ENCODE assay signal across 15 cellular contexts in the genomic region with DNA sequence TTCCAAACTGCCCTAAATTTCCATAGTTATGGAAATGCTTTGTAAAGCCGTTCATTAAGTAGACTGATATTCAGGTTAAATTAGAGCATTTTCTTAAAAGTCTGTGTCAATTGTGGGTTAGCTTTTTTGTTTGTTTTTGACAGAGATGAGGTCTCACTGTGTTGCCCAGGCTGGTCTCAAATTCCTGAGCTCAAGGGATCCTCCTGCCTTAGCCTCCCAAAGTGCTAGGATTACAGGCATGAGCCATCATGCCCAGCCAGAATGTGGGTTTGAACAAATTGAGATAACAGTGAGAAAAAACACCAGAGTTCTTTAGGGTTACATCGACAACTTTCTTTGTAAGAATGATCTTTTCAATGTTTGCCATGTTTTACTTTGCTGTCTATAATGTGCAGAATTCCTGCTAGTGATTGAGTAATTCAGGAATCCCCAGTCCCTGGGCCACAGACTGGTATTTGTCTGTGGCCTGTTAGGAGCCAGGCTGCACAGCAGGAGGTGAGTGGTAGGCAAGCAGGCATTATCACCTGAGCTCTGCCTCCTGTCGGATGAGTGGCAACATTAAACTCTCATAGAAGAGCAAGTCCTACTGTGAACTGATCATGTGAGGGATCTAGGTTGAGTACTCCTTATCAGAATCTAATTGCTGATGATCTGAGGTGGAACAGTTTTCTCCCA.
A peak's percentile ranks its signal among the peaks of the same experiment; 100 is the strongest.
DNase-seq lines count a peak whose midpoint lies in the region; ATAC-seq, FAIRE-seq and TF ChIP-seq lines count a peak whose summit lies in the region.
"Had no signal": no experiment of that assay in that cellular context is flagged by ENCODE, and none has a peak within 500 bp of the region (broad histone marks: within the 10 kb centered on the region; RNA-seq: fewer than 3 reads in every experiment).

No MANE protein-coding gene starts in this region.

- H3K27ac ChIP-seq in A549 (peak overlapping the region in 1 of 2 experiments; percentile 52; a peak in 3 of 6 replicates), HEK293 (ENCODE audit: extremely low read depth, low read depth, low read length) (no peak overlapping the region)
- H3K27ac ChIP-seq: colonic mucosa had no signal

- TF ChIP-seq POLR2A in A549 (IDR thresholded peaks at IDR 0.05; ENCODE audit: low read length), result no peak

- peak in 1 of 2 experiments; percentile 45 for DNase-seq in A549 (ENCODE audit: low read depth in 1 of 2, low spot score in 1 of 2)
- DNase-seq in astrocyte of the hippocampus (ENCODE audit: low read depth, low spot score), result peak; percentile 76
- peak; percentile 82 for DNase-seq in kidney tubule cell (ENCODE audit: low spot score)
- DNase-seq in NCI-H2171 treated with DMSO at 0.1 percent for 48 hours (lab: John Stamatoyannopoulos, UW), result no peak
- no peak for DNase-seq in NCI-H446 (lab: John Stamatoyannopoulos, UW)
- DNase-seq in putamen (ENCODE audit: low spot score), result no peak
- DNase-seq in activated CD8-positive, alpha-beta T cell treated with anti-CD3 and anti-CD28 coated beads, Interleukin-2, amount 10 ng/mL, durations not matched to agents 7 days and 5 days, result no peak
- DNase-seq: activated CD8-positive, alpha-beta memory T cell treated with anti-CD3 and anti-CD28 coated beads, Interleukin-2, amount 50 U/mL, for 4 hours; colonic mucosa; DMS 273 treated with DMSO at 0.1 percent for 48 hours; NCI-H2227 treated with DMSO at 0.1 percent for 48 hours; stimulated activated CD4-positive, alpha-beta T cell treated with anti-CD3 and anti-CD28 coated beads, Interleukin-15, amount 100 ng/mL, for 24 hours had no signal

- TF ChIP-seq EP300 in A549 (IDR thresholded peaks at IDR 0.05), result no peak

- peak overlapping the region; percentile 3; the same call in 1 of the 3 replicates for H3K4me2 ChIP-seq in A549

- 52% methylated on average over 3 of the region's 3 CpGs for WGBS in A549 (ENCODE audit: missing lambda C conversion rate)

- H3K4me3 ChIP-seq in A549, result no peak overlapping the region
- no peak overlapping the region for H3K4me3 ChIP-seq in HEK293 (ENCODE audit: low read depth, low read length)
- H3K4me3 ChIP-seq: colonic mucosa had no signal

- H3K9me3 ChIP-seq in A549 (no peaks in the 10 kb centered on the region), HEK293 (ENCODE audit: control insufficient read depth, insufficient read depth, low read depth, low read length) (no peaks in the 10 kb centered on the region)
- H3K9me3 ChIP-seq: colonic mucosa had no signal

- H3K27me3 Mint-ChIP-seq in activated CD8-positive, alpha-beta T cell treated with anti-CD3 and anti-CD28 coated beads, Interleukin-2, amount 10 ng/mL, durations not matched to agents 7 days and 5 days (ENCODE audit: low read depth), result peaks cover 2% of the 10 kb centered on the region

- ATAC-seq in A549, result peak; percentile 52 to 64; a peak in 4 of 6 replicates
- no peak for ATAC-seq in activated CD8-positive, alpha-beta T cell treated with anti-CD3 and anti-CD28 coated beads, Interleukin-2, amount 10 ng/mL, durations not matched to agents 7 days and 5 days
- ATAC-seq: Panc1 had no signal

- no peak overlapping the region for H3K4me3 Mint-ChIP-seq in activated CD8-positive, alpha-beta T cell treated with anti-CD3 and anti-CD28 coated beads, Interleukin-2, amount 10 ng/mL, durations not matched to agents 7 days and 5 days
- H3K4me3 Mint-ChIP-seq: activated naive CD8-positive, alpha-beta T cell had no signal

- no peaks in the 10 kb centered on the region for H3K4me1 Mint-ChIP-seq in activated CD8-positive, alpha-beta T cell treated with anti-CD3 and anti-CD28 coated beads, Interleukin-2, amount 10 ng/mL, durations not matched to agents 7 days and 5 days (ENCODE audit: low read depth)

- no peaks in the 10 kb centered on the region; a peak in 1 of 3 replicates for H3K36me3 ChIP-seq in HEK293 (ENCODE audit: control insufficient read depth in 2 of 2, insufficient read depth in 1 of 2, low read length in 2 of 2)
- H3K36me3 ChIP-seq: colonic mucosa had no signal

- TF ChIP-seq CTCF in A549 (IDR thresholded peaks at IDR 0.05) (no peak), HEK293 (tag by site-specific recombination; IDR thresholded peaks at IDR 0.05) (no peak)

- H3K4me1 ChIP-seq in A549 (peaks cover 43% of the 10 kb centered on the region), HEK293 (ENCODE audit: control insufficient read depth, insufficient read depth, low read length) (peaks cover 6% of the 10 kb centered on the region; the same call in 1 of the 2 replicates)
- H3K4me1 ChIP-seq: colonic mucosa had no signal

- no peaks in the 10 kb centered on the region for H3K9me3 Mint-ChIP-seq in activated CD8-positive, alpha-beta T cell treated with anti-CD3 and anti-CD28 coated beads, Interleukin-2, amount 10 ng/mL, durations not matched to agents 7 days and 5 days (ENCODE audit: insufficient read depth)

- CTCF ChIA-PET in A549 (lab: Yijun Ruan, JAX), result interaction anchor here (0.9 to 2.8 kb wide), 6 partner anchors 14 to 214 kb away, joined by 3 to 10 read pairs (median 3); no protein-coding TSS in a partner anchor
- CTCF ChIA-PET in HEK293 (lab: Yijun Ruan, JAX), result interaction anchor here (0.6 to 1.1 kb wide), 3 partner anchors 16 to 29 kb away, joined by 3 read pairs; no protein-coding TSS in a partner anchor
- CTCF ChIA-PET in activated CD8-positive, alpha-beta T cell treated with anti-CD3 and anti-CD28 coated beads, Interleukin-2, amount 10 ng/mL, durations not matched to agents 7 days and 5 days (lab: Charles Lee), result no interaction called here

- H3K36me3 Mint-ChIP-seq in activated CD8-positive, alpha-beta T cell treated with anti-CD3 and anti-CD28 coated beads, Interleukin-2, amount 10 ng/mL, durations not matched to agents 7 days and 5 days (ENCODE audit: low read depth), result no peaks in the 10 kb centered on the region
- H3K36me3 Mint-ChIP-seq: activated naive CD8-positive, alpha-beta T cell had no signal

- H3K27ac Mint-ChIP-seq in activated CD8-positive, alpha-beta T cell treated with anti-CD3 and anti-CD28 coated beads, Interleukin-2, amount 10 ng/mL, durations not matched to agents 7 days and 5 days, result no peak overlapping the region
- H3K27ac Mint-ChIP-seq: activated naive CD8-positive, alpha-beta T cell had no signal

- TF ChIP-seq RAD21 in A549 (conservative IDR thresholded peaks at IDR 0.05 in 1 of 2, IDR thresholded peaks at IDR 0.05 in 1 of 2), result no peak

- POLR2A ChIA-PET in A549 (lab: Yijun Ruan, JAX), result no interaction called here
- POLR2A ChIA-PET in HEK293 (lab: Yijun Ruan, JAX), result no interaction called here
- POLR2A ChIA-PET in activated CD8-positive, alpha-beta T cell treated with anti-CD3 and anti-CD28 coated beads, Interleukin-2, amount 10 ng/mL, durations not matched to agents 7 days and 5 days (lab: Charles Lee), result no interaction called here

- FAIRE-seq in A549 (lab: Jason Lieb, UNC), result no peak

TF ChIP-seq in A549, 52 proteins besides CTCF, POLR2A, EP300 and RAD21 (continues in another document):
- TF ChIP-seq RCOR1 (IDR thresholded peaks at IDR 0.05; ENCODE audit: low read depth, low read length), result no peak
- no peak for TF ChIP-seq CHD2 (IDR thresholded peaks at IDR 0.05; ENCODE audit: low read length, partially characterized antibody)
- TF ChIP-seq CBX2 (IDR thresholded peaks at IDR 0.05; ENCODE audit: borderline replicate concordance, low read depth), result no peak

TF ChIP-seq in HEK293, 187 proteins besides CTCF, POLR2A, EP300 and RAD21:
- no peak for TF ChIP-seq ZNF292 (tag by site-specific recombination; IDR thresholded peaks at IDR 0.05; ENCODE audit: borderline replicate concordance, low read depth)
- TF ChIP-seq, protein P1, sequence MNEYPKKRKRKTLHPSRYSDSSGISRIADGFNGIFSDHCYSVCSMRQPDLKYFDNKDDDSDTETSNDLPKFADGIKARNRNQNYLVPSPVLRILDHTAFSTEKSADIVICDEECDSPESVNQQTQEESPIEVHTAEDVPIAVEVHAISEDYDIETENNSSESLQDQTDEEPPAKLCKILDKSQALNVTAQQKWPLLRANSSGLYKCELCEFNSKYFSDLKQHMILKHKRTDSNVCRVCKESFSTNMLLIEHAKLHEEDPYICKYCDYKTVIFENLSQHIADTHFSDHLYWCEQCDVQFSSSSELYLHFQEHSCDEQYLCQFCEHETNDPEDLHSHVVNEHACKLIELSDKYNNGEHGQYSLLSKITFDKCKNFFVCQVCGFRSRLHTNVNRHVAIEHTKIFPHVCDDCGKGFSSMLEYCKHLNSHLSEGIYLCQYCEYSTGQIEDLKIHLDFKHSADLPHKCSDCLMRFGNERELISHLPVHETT (tag by site-specific recombination; IDR thresholded peaks at IDR 0.05), result no peak
- TF ChIP-seq OSR2 (tag by site-specific recombination; IDR thresholded peaks at IDR 0.05), result peak; percentile 16; the same call in 1 of the 2 replicates
- 0 out of 2 replicates have a peak, but pooled peaks have one; percentile 12 for TF ChIP-seq ZNF549 (tag by site-specific recombination; IDR thresholded peaks at IDR 0.05)
- peak; percentile 84; the same call in 1 of the 2 replicates for TF ChIP-seq MZF1 (tag by site-specific recombination; IDR thresholded peaks at IDR 0.05; ENCODE audit: borderline replicate concordance)
- no peak for TF ChIP-seq ZNF629 (tag by site-specific recombination; IDR thresholded peaks at IDR 0.05)
- peak; percentile 44 for TF ChIP-seq ZIC2 (tag by site-specific recombination; IDR thresholded peaks at IDR 0.05)
- TF ChIP-seq, protein P2, sequence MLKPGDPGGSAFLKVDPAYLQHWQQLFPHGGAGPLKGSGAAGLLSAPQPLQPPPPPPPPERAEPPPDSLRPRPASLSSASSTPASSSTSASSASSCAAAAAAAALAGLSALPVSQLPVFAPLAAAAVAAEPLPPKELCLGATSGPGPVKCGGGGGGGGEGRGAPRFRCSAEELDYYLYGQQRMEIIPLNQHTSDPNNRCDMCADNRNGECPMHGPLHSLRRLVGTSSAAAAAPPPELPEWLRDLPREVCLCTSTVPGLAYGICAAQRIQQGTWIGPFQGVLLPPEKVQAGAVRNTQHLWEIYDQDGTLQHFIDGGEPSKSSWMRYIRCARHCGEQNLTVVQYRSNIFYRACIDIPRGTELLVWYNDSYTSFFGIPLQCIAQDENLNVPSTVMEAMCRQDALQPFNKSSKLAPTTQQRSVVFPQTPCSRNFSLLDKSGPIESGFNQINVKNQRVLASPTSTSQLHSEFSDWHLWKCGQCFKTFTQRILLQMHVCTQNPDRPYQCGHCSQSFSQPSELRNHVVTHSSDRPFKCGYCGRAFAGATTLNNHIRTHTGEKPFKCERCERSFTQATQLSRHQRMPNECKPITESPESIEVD (tag by site-specific recombination; IDR thresholded peaks at IDR 0.05), result 0 out of 2 replicates have a peak, but pooled peaks have one; percentile 11

Comparison
In these comparisons a context has a peak if more than half of its experiments do, and no peak if none do; other contexts are left out.
1. DNase-seq: peak in astrocyte of the hippocampus (single experiment) and kidney tubule cell (single experiment); none in NCI-H2171 treated with DMSO at 0.1 percent for 48 hours (single experiment), NCI-H446 (0 of 2), putamen (single experiment) and activated CD8-positive, alpha-beta T cell treated with anti-CD3 and anti-CD28 coated beads, Interleukin-2, amount 10 ng/mL, durations not matched to agents 7 days and 5 days (single experiment).